In genomic region chr22:28989484-28989883, GRCh38 we compare ENCODE assay signal across 15 cellular contexts.
DNase-seq lines count a peak whose midpoint lies in the region; ATAC-seq and TF ChIP-seq lines count a peak whose summit lies in the region.
"Had no signal": no experiment of that assay in that cellular context is flagged by ENCODE, and none has a peak within 500 bp of the region (broad histone marks: within the 10 kb centered on the region; RNA-seq: fewer than 3 reads in every experiment).

No MANE protein-coding gene starts in this region.

- in situ Hi-C loops in brain microvascular endothelial cell (cut with HindIII; ENCODE audit: low pct_ligation_motif_present, low sequenced_read_pairs), result no loop called here

- H3K4me1 Mint-ChIP-seq in WTC11 (peaks cover 71% of the 10 kb centered on the region), immature natural killer cell (no peaks in the 10 kb centered on the region)

- H3K27me3 ChIP-seq in trophoblast cell (ENCODE audit: insufficient read depth, low read length) (no peaks in the 10 kb centered on the region), brain microvascular endothelial cell (replicated peaks) (no peaks in the 10 kb centered on the region)
- H3K27me3 ChIP-seq: BE2C had no signal

- H3K27ac Mint-ChIP-seq in WTC11, result peak overlapping the region; percentile 98
- H3K27ac Mint-ChIP-seq in immature natural killer cell, result no peak overlapping the region

- no peaks in the 10 kb centered on the region for H3K79me2 ChIP-seq in trophoblast cell (ENCODE audit: control insufficient read depth, insufficient read depth, low read length, poor library complexity)

- no peak overlapping the region for H3K4me3 ChIP-seq in HEK293 (ENCODE audit: low read depth, low read length)
- no peak overlapping the region for H3K4me3 ChIP-seq in fibroblast of villous mesenchyme (ENCODE audit: low read depth, low read length)
- no peak overlapping the region for H3K4me3 ChIP-seq in trophoblast cell (ENCODE audit: low read depth, low read length)
- H3K4me3 ChIP-seq in brain microvascular endothelial cell (ENCODE audit: low read depth, low read length), result no peak overlapping the region

- TF ChIP-seq CTCF in HEK293 (tag by site-specific recombination; IDR thresholded peaks at IDR 0.05), result no peak
- TF ChIP-seq CTCF in WTC11 (IDR thresholded peaks at IDR 0.05), result no peak
- no peak for TF ChIP-seq CTCF in fibroblast of villous mesenchyme (IDR thresholded peaks at IDR 0.05; ENCODE audit: insufficient read depth, low read depth, low read length)
- TF ChIP-seq CTCF in brain microvascular endothelial cell (IDR thresholded peaks at IDR 0.05; ENCODE audit: low read depth, low read length, missing control alignments), result no peak

- no peak overlapping the region for H3K9ac ChIP-seq in trophoblast cell (ENCODE audit: low read length)

- no peak overlapping the region for H3K23ac ChIP-seq in trophoblast cell (ENCODE audit: low read length)

- H4K91ac ChIP-seq in trophoblast cell (ENCODE audit: low read depth, low read length), result no peak overlapping the region

- no peak overlapping the region for H4K8ac ChIP-seq in trophoblast cell (ENCODE audit: low read depth, low read length)

- H3K18ac ChIP-seq in trophoblast cell (ENCODE audit: low read length), result no peak overlapping the region

- H4K12ac ChIP-seq in trophoblast cell (ENCODE audit: low read depth, low read length), result no peak overlapping the region

- peak; percentile 47 for ATAC-seq in WTC11

- no peak overlapping the region for H3K4ac ChIP-seq in trophoblast cell (ENCODE audit: low read depth, low read length)

- H3K4me3 Mint-ChIP-seq in WTC11, result peak overlapping the region; percentile 55
- H3K4me3 Mint-ChIP-seq in immature natural killer cell, result no peak overlapping the region

- no peak overlapping the region for H2BK5ac ChIP-seq in trophoblast cell (ENCODE audit: low read depth, low read length, poor library complexity)

- H3K27me3 Mint-ChIP-seq in WTC11 (ENCODE audit: low read depth) (no peaks in the 10 kb centered on the region), immature natural killer cell (ENCODE audit: low read depth in 3 of 3) (peaks cover 4 to 8% (median 5%) of the 10 kb centered on the region in 3 donors)

- H3K9me3 ChIP-seq in HEK293 (ENCODE audit: control insufficient read depth, insufficient read depth, low read depth, low read length) (no peaks in the 10 kb centered on the region), trophoblast cell (ENCODE audit: insufficient read depth, low read depth, low read length) (no peaks in the 10 kb centered on the region)
- H3K9me3 ChIP-seq: BE2C had no signal

- WGBS in trophoblast cell (ENCODE audit: extremely low coverage, insufficient coverage, insufficient read length), result no CpG with 5 or more reads among the region's 7 CpGs

- no peak overlapping the region for H3K4me2 ChIP-seq in trophoblast cell (ENCODE audit: low read length)

- no peak overlapping the region for H2BK120ac ChIP-seq in trophoblast cell (ENCODE audit: insufficient read depth, low read length, poor library complexity)

- H2BK12ac ChIP-seq in trophoblast cell (ENCODE audit: low read length), result peak overlapping the region; percentile 42

- peaks cover 16% of the 10 kb centered on the region for H3K4me1 ChIP-seq in HEK293 (ENCODE audit: control insufficient read depth, insufficient read depth, low read length)
- peaks cover 13 to 22% of the 10 kb centered on the region in 2 experiments for H3K4me1 ChIP-seq in trophoblast cell (ENCODE audit: control insufficient read depth in 1 of 2, insufficient read depth in 2 of 2, low read length in 2 of 2)
- H3K4me1 ChIP-seq: BE2C had no signal

- no peak overlapping the region for H2AK5ac ChIP-seq in trophoblast cell (ENCODE audit: low read length)

- POLR2A ChIA-PET in HEK293 (lab: Yijun Ruan, JAX) (no interaction called here), WTC11 (lab: Charles Lee) (interaction anchor here (0.6 to 0.9 kb wide), 2 partner anchors 12 to 26 kb away, joined by 3 to 4 read pairs; no protein-coding TSS in a partner anchor)

- CTCF ChIA-PET in HEK293 (lab: Yijun Ruan, JAX) (interaction anchor here (0.6 kb wide), 1 partner anchor 13 kb away, joined by 3 read pairs; no protein-coding TSS in a partner anchor), WTC11 (lab: Charles Lee) (interaction anchor here (0.6 to 1.2 kb wide), 3 partner anchors 10 to 51 kb away, joined by 3 to 6 read pairs (median 3); no protein-coding TSS in a partner anchor)

- peaks cover 56% of the 10 kb centered on the region for H3K36me3 Mint-ChIP-seq in WTC11
- H3K36me3 Mint-ChIP-seq in immature natural killer cell, result peaks cover 0 to 21% (median 5%) of the 10 kb centered on the region in 3 donors

- no peak overlapping the region for H3K14ac ChIP-seq in trophoblast cell (ENCODE audit: low read length)

- DNase-seq in WTC11 (ENCODE audit: low spot score) (no peak), fibroblast of villous mesenchyme (ENCODE audit: low read depth) (peak; percentile 42), trophoblast cell (no peak), NCI-H1930 (lab: John Stamatoyannopoulos, UW) (no peak), brain microvascular endothelial cell (no peak), immature natural killer cell (no peak)
- DNase-seq: activated CD4-positive, alpha-beta T cell treated with anti-CD3 and anti-CD28 coated beads for 1 hour; activated naive CD4-positive, alpha-beta T cell; BE2C; effector CD4-positive, alpha-beta T cell; GDM1; NCI-H187; NCI-H510A treated with DMSO at 0.1 percent for 48 hours; SIG-M5 had no signal

- no peak overlapping the region for H2AFZ ChIP-seq in trophoblast cell (ENCODE audit: insufficient read depth, low read length, poor library complexity)

- H3K9me3 Mint-ChIP-seq in WTC11 (peaks cover 13% of the 10 kb centered on the region), immature natural killer cell (no peaks in the 10 kb centered on the region)

- H3K79me1 ChIP-seq in trophoblast cell (ENCODE audit: low read length), result peaks cover 12% of the 10 kb centered on the region

- H3K27ac ChIP-seq in HEK293 (ENCODE audit: extremely low read depth, low read depth, low read length) (no peak overlapping the region), trophoblast cell (ENCODE audit: low read depth, low read length) (no peak overlapping the region), brain microvascular endothelial cell (no peak overlapping the region)

- H3K36me3 ChIP-seq in HEK293 (ENCODE audit: control insufficient read depth in 2 of 2, insufficient read depth in 1 of 2, low read length in 2 of 2), result peaks cover 18 to 35% of the 10 kb centered on the region in 2 experiments; a peak in 2 of 3 replicates
- peaks cover 7 to 14% of the 10 kb centered on the region in 2 experiments for H3K36me3 ChIP-seq in trophoblast cell (ENCODE audit: control insufficient read depth in 1 of 2, insufficient read depth in 2 of 2, low read length in 2 of 2)
- no peaks in the 10 kb centered on the region for H3K36me3 ChIP-seq in brain microvascular endothelial cell (replicated peaks)

TF ChIP-seq in HEK293, 187 proteins besides CTCF, POLR2A, EP300 and RAD21 (continues in another document):
- no peak for TF ChIP-seq ZNF48 (tag by site-specific recombination; IDR thresholded peaks at IDR 0.05)
- no peak for TF ChIP-seq ZNF174 (tag by site-specific recombination; IDR thresholded peaks at IDR 0.05)
- no peak for TF ChIP-seq ZSCAN5A (tag by site-specific recombination; IDR thresholded peaks at IDR 0.05)
- TF ChIP-seq ZNF558 (tag by site-specific recombination; IDR thresholded peaks at IDR 0.05), result no peak
- peak; percentile 60 for TF ChIP-seq ZFHX2 (tag by site-specific recombination; conservative IDR thresholded peaks at IDR 0.05)

TF ChIP-seq in WTC11, 78 proteins besides CTCF, POLR2A, EP300 and RAD21 (continues in another document):
- TF ChIP-seq ATF3 (CRISPR knock-in tag; conservative IDR thresholded peaks at IDR 0.05), result no peak
- no peak for TF ChIP-seq ELF4 (CRISPR knock-in tag; IDR thresholded peaks at IDR 0.05; ENCODE audit: low read depth)
- TF ChIP-seq NR2C2 (CRISPR knock-in tag; IDR thresholded peaks at IDR 0.05), result no peak
- TF ChIP-seq ESRRA (CRISPR knock-in tag; IDR thresholded peaks at IDR 0.05; ENCODE audit: borderline replicate concordance), result no peak
- TF ChIP-seq OVOL2 (CRISPR knock-in tag; IDR thresholded peaks at IDR 0.05; ENCODE audit: borderline replicate concordance), result no peak
- no peak for TF ChIP-seq ZNF317 (CRISPR knock-in tag; IDR thresholded peaks at IDR 0.05; ENCODE audit: borderline replicate concordance, low read depth)
- TF ChIP-seq IRF1 (CRISPR knock-in tag; IDR thresholded peaks at IDR 0.05), result no peak
- no peak for TF ChIP-seq TCF7 (CRISPR knock-in tag; IDR thresholded peaks at IDR 0.05; ENCODE audit: low read depth)
- TF ChIP-seq FOXJ3 (CRISPR knock-in tag; IDR thresholded peaks at IDR 0.05; ENCODE audit: borderline replicate concordance), result no peak
- TF ChIP-seq SMAD3 (CRISPR knock-in tag; IDR thresholded peaks at IDR 0.05; ENCODE audit: borderline replicate concordance), result no peak
- no peak for TF ChIP-seq ETV6 (CRISPR knock-in tag; IDR thresholded peaks at IDR 0.05)
- no peak for TF ChIP-seq ZNF263 (CRISPR knock-in tag; IDR thresholded peaks at IDR 0.05; ENCODE audit: low read depth)
- no peak for TF ChIP-seq SMAD4 (CRISPR knock-in tag; IDR thresholded peaks at IDR 0.05)
- no peak for TF ChIP-seq ATF1 (CRISPR knock-in tag; IDR thresholded peaks at IDR 0.05)
- no peak for TF ChIP-seq ZBTB21 (CRISPR knock-in tag; IDR thresholded peaks at IDR 0.05; ENCODE audit: borderline replicate concordance)
- no peak for TF ChIP-seq ZNF219 (CRISPR knock-in tag; IDR thresholded peaks at IDR 0.05; ENCODE audit: borderline replicate concordance)
